30 cellular contexts compared by ENCODE assay signal in the genomic region with DNA sequence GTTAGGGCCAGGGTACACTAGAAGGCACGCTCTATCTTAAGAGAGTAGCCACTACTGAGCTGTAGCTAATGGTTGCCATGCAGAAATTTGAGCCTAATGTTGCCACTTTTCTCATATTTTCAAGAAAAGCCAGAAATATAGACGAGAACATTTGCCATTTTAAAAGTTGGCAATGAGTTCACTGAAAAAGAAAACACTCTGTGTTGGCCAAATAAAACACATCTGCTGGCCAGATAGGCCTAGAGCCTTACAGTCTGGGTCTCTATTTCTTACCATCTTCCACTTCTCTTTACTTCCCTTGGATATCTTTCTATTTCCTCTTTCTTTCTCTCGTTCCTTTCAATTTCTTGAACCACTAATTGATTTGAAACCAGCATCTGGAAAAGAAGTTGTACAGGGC.
DNase-seq lines count a peak whose midpoint lies in the region; ATAC-seq and TF ChIP-seq lines count a peak whose summit lies in the region.
"Had no signal": no experiment of that assay in that cellular context is flagged by ENCODE, and none has a peak within 500 bp of the region (broad histone marks: within the 10 kb centered on the region; RNA-seq: fewer than 3 reads in every experiment).

No MANE protein-coding gene starts in this region.

- DNase-seq in AG09319 (ENCODE audit: extremely low read depth, low read depth) (peak; percentile 8), MV-4-11 (lab: John Stamatoyannopoulos, UW) (peak; percentile 9), fibroblast of gingiva (ENCODE audit: low read depth) (peak; percentile 64), nephron progenitor cell (no peak), activated T-cell treated with anti-CD3 and anti-CD28 coated beads for 4 hours (no peak)
- DNase-seq: ACHN; activated CD4-positive, alpha-beta T cell treated with anti-CD3 and anti-CD28 coated beads, Interleukin-2, amount 10 ng/mL, durations not matched to agents 24 days and 14 days; activated naive CD4-positive, alpha-beta T cell treated with Interleukin-2 at 50 U/mL for 16 hours; activated T-cell treated with anti-CD3 and anti-CD28 coated beads, Interleukin-2, amount 50 U/mL, for 72 hours; amygdala; Calu3; central memory CD4-positive, alpha-beta T cell; dermis blood vessel endothelial cell; DND-41; glutamatergic neuron; mucosa of descending colon; NCI-H1092; NCI-H1930; NCI-H524 treated with DMSO at 0.1 percent for 48 hours; NK-92 treated with Interleukin-12 subunit alpha and Interleukin-12 subunit beta, amount 100 ng/mL, for 24 hours; pancreas; Peyer's patch; retina; stimulated activated CD4-positive, alpha-beta T cell treated with anti-CD3 and anti-CD28 coated beads, Interleukin-2, amount 100 ng/mL, for 48 hours; T1000; WERI-Rb-1 had no signal

- H3K9me3 Mint-ChIP-seq in nephron progenitor cell, result peaks cover 26% of the 10 kb centered on the region
- H3K9me3 Mint-ChIP-seq: activated CD4-positive, alpha-beta T cell treated with anti-CD3 and anti-CD28 coated beads, Interleukin-2, amount 10 ng/mL, durations not matched to agents 24 days and 14 days had no signal

- ATAC-seq in HG03378 (IDR thresholded peaks at IDR 0.05; ENCODE audit: unreplicated experiment), result no peak
- ATAC-seq in HG03354 (IDR thresholded peaks at IDR 0.05; ENCODE audit: poor library complexity, severe bottlenecking, unreplicated experiment), result no peak
- ATAC-seq in GM18909 (IDR thresholded peaks at IDR 0.05; ENCODE audit: poor library complexity, unreplicated experiment), result no peak
- ATAC-seq: activated T-cell treated with anti-CD3 and anti-CD28 coated beads, Interleukin-2, amount 50 U/mL, for 72 hours; mucosa of descending colon; pancreas had no signal

- H3K27ac Mint-ChIP-seq in nephron progenitor cell, result peak overlapping the region; percentile 40
- H3K27ac Mint-ChIP-seq: activated CD4-positive, alpha-beta T cell treated with anti-CD3 and anti-CD28 coated beads, Interleukin-2, amount 10 ng/mL, durations not matched to agents 24 days and 14 days; activated T-cell treated with anti-CD3 and anti-CD28 coated beads, Interleukin-2, amount 50 U/mL, for 72 hours; nephron had no signal

- TF ChIP-seq CTCF in AG09319 (IDR thresholded peaks at IDR 0.05; ENCODE audit: low read depth, low read length) (no peak), nephron progenitor cell (IDR thresholded peaks at IDR 0.05) (no peak)

- peaks cover 5% of the 10 kb centered on the region for H3K36me3 Mint-ChIP-seq in nephron progenitor cell (ENCODE audit: low read depth)

- H3K27me3 Mint-ChIP-seq in nephron progenitor cell (ENCODE audit: low read depth, poor library complexity), result no peaks in the 10 kb centered on the region

- H3K4me1 Mint-ChIP-seq in nephron progenitor cell, result peaks cover 11% of the 10 kb centered on the region
- H3K4me1 Mint-ChIP-seq: activated CD4-positive, alpha-beta T cell treated with anti-CD3 and anti-CD28 coated beads, Interleukin-2, amount 10 ng/mL, durations not matched to agents 24 days and 14 days; nephron had no signal

- no peak overlapping the region for H3K4me3 Mint-ChIP-seq in nephron progenitor cell
- H3K4me3 Mint-ChIP-seq: activated CD4-positive, alpha-beta T cell treated with anti-CD3 and anti-CD28 coated beads, Interleukin-2, amount 10 ng/mL, durations not matched to agents 24 days and 14 days; activated T-cell treated with anti-CD3 and anti-CD28 coated beads, Interleukin-2, amount 50 U/mL, for 72 hours; nephron had no signal

Comparison
In these comparisons a context has a peak if more than half of its experiments do, and no peak if none do; other contexts are left out.
1. DNase-seq: peak in AG09319 (single experiment), MV-4-11 (single experiment) and fibroblast of gingiva (single experiment); none in nephron progenitor cell (single experiment) and activated T-cell treated with anti-CD3 and anti-CD28 coated beads for 4 hours (single experiment).